20 cellular contexts compared by ENCODE assay signal in genomic region chr11:126216526-126217305, GRCh38. TPM values are rescaled to one million over a fixed set of nuclear protein-coding genes. Genes with fewer than 3 reads are reported as not detected.
DNase-seq lines count a peak whose midpoint lies in the region; ATAC-seq, FAIRE-seq and TF ChIP-seq lines count a peak whose summit lies in the region.
"Had no signal": no experiment of that assay in that cellular context is flagged by ENCODE, and none has a peak within 500 bp of the region (broad histone marks: within the 10 kb centered on the region; RNA-seq: fewer than 3 reads in every experiment).

No MANE protein-coding gene starts in this region.

- no peak for DNase-seq in activated T-cell treated with anti-CD3 and anti-CD28 coated beads, Interleukin-2, amount 50 U/mL, for 24 hours
- DNase-seq in activated T-cell treated with anti-CD3 and anti-CD28 coated beads, Interleukin-2, amount 50 U/mL, for 1 hour: no peak
- no peak for DNase-seq in GM12892 (ENCODE audit: insufficient read length)
- peak; percentile 53 for DNase-seq in putamen (ENCODE audit: low spot score)
- DNase-seq in glutamatergic neuron: no peak
- no peak for DNase-seq in ureter (ENCODE audit: low spot score)
- no peak for DNase-seq in NCI-H1048 (lab: John Stamatoyannopoulos, UW)
- DNase-seq: Calu3; CD4-positive, alpha-beta memory T cell; DMS53; EL; NCI-H1105 treated with DMSO at 0.1 percent for 48 hours; NCI-H1694; NCI-H2081 treated with DMSO at 0.1 percent for 48 hours; NCI-H446 treated with DMSO at 0.1 percent for 48 hours; NCI-H69; OCI-M1; SHP77 had no signal

- FAIRE-seq in GM12892 (lab: Jason Lieb, UNC): peak; percentile 36

- TF ChIP-seq CTCF in glutamatergic neuron (IDR thresholded peaks at IDR 0.05; ENCODE audit: partially characterized antibody, unreplicated experiment): no peak

- H3K4me3 Mint-ChIP-seq in activated T-cell treated with anti-CD3 and anti-CD28 coated beads, Interleukin-2, amount 50 U/mL, for 24 hours: no peak overlapping the region
- H3K4me3 Mint-ChIP-seq in activated T-helper 17 cell treated with anti-CD3 and anti-CD28 coated beads, Interleukin-2, amount 50 U/mL, for 72 hours: peak overlapping the region; percentile 6
- no peak overlapping the region for H3K4me3 Mint-ChIP-seq in glutamatergic neuron (ENCODE audit: unreplicated experiment)
- H3K4me3 Mint-ChIP-seq: B cell; CD4-positive, alpha-beta memory T cell had no signal

- TF ChIP-seq POLR2A in GM12892 (IDR thresholded peaks at IDR 0.05; ENCODE audit: low read depth, low read length): no peak

- H3K36me3 Mint-ChIP-seq in activated T-cell treated with anti-CD3 and anti-CD28 coated beads, Interleukin-2, amount 50 U/mL, for 24 hours (ENCODE audit: low read depth): peaks cover 16% of the 10 kb centered on the region
- H3K36me3 Mint-ChIP-seq in activated T-helper 17 cell treated with anti-CD3 and anti-CD28 coated beads, Interleukin-2, amount 50 U/mL, for 72 hours (ENCODE audit: low read depth): no peaks in the 10 kb centered on the region
- H3K36me3 Mint-ChIP-seq in glutamatergic neuron (ENCODE audit: unreplicated experiment): no peaks in the 10 kb centered on the region

- H3K27me3 Mint-ChIP-seq in activated T-cell treated with anti-CD3 and anti-CD28 coated beads, Interleukin-2, amount 50 U/mL, for 24 hours: no peaks in the 10 kb centered on the region
- no peaks in the 10 kb centered on the region for H3K27me3 Mint-ChIP-seq in activated T-helper 17 cell treated with anti-CD3 and anti-CD28 coated beads, Interleukin-2, amount 50 U/mL, for 72 hours
- peaks cover 6% of the 10 kb centered on the region for H3K27me3 Mint-ChIP-seq in glutamatergic neuron (ENCODE audit: unreplicated experiment)
- H3K27me3 Mint-ChIP-seq: B cell; CD4-positive, alpha-beta memory T cell had no signal

- peaks cover 57% of the 10 kb centered on the region for H3K4me1 Mint-ChIP-seq in activated T-cell treated with anti-CD3 and anti-CD28 coated beads, Interleukin-2, amount 50 U/mL, for 24 hours (ENCODE audit: low read depth)
- peaks cover 23% of the 10 kb centered on the region for H3K4me1 Mint-ChIP-seq in activated T-helper 17 cell treated with anti-CD3 and anti-CD28 coated beads, Interleukin-2, amount 50 U/mL, for 72 hours
- peaks cover 9% of the 10 kb centered on the region for H3K4me1 Mint-ChIP-seq in glutamatergic neuron (ENCODE audit: low read depth, unreplicated experiment)

- peak; percentile 80 for ATAC-seq in activated T-helper 17 cell treated with anti-CD3 and anti-CD28 coated beads, Interleukin-2, amount 50 U/mL, for 72 hours (replicated peaks)

- H3K27ac Mint-ChIP-seq in activated T-cell treated with anti-CD3 and anti-CD28 coated beads, Interleukin-2, amount 50 U/mL, for 24 hours: peak overlapping the region; percentile 78
- H3K27ac Mint-ChIP-seq in activated T-helper 17 cell treated with anti-CD3 and anti-CD28 coated beads, Interleukin-2, amount 50 U/mL, for 72 hours: peak overlapping the region; percentile 15
- H3K27ac Mint-ChIP-seq in glutamatergic neuron (ENCODE audit: unreplicated experiment): no peak overlapping the region
- H3K27ac Mint-ChIP-seq: B cell had no signal

- no peaks in the 10 kb centered on the region for H3K9me3 Mint-ChIP-seq in activated T-cell treated with anti-CD3 and anti-CD28 coated beads, Interleukin-2, amount 50 U/mL, for 24 hours
- H3K9me3 Mint-ChIP-seq in activated T-helper 17 cell treated with anti-CD3 and anti-CD28 coated beads, Interleukin-2, amount 50 U/mL, for 72 hours: no peaks in the 10 kb centered on the region
- peaks cover 7% of the 10 kb centered on the region for H3K9me3 Mint-ChIP-seq in glutamatergic neuron (ENCODE audit: unreplicated experiment)

RNA-seq across cellular contexts. Expression of gene FAM118B, which starts 5.1 kb away (rescaled TPM):
- 10.2 TPM for polyA plus RNA-seq in GM12892 (2012; ENCODE audit: missing spikeins)
- total RNA-seq in activated T-helper 17 cell treated with anti-CD3 and anti-CD28 coated beads, Interleukin-2, amount 50 U/mL, for 72 hours: 10 to 100 TPM in 1 of 2 donors, 1 to 10 TPM in 1; 6.5 to 12.5 TPM
- total RNA-seq in glutamatergic neuron (ENCODE audit: unreplicated experiment): 33.0 TPM
- 22.2 TPM for total RNA-seq in ureter

RNA-seq across cellular contexts. Expression of gene RPUSD4, which starts 5.3 kb away (rescaled TPM):
- polyA plus RNA-seq in GM12892 (2012; ENCODE audit: missing spikeins): 26.6 TPM
- 10 to 100 TPM; 33.8 to 50.8 TPM for total RNA-seq in activated T-helper 17 cell treated with anti-CD3 and anti-CD28 coated beads, Interleukin-2, amount 50 U/mL, for 72 hours
- total RNA-seq in glutamatergic neuron (ENCODE audit: unreplicated experiment) (41.8 TPM), ureter (24.7 TPM)

RNA-seq across cellular contexts. Expression of gene SRPRA, which starts 52.0 kb away (rescaled TPM):
- 74.4 TPM for polyA plus RNA-seq in GM12892 (2012; ENCODE audit: missing spikeins)
- 100 to 1,000 TPM in 1 of 2 donors, 10 to 100 TPM in 1; 92.5 to 142 TPM for total RNA-seq in activated T-helper 17 cell treated with anti-CD3 and anti-CD28 coated beads, Interleukin-2, amount 50 U/mL, for 72 hours
- 58.0 TPM for total RNA-seq in glutamatergic neuron (ENCODE audit: unreplicated experiment)
- total RNA-seq in ureter: 130 TPM

RNA-seq across cellular contexts. Expression of gene FOXRED1, which starts 52.2 kb away (rescaled TPM):
- 30.1 TPM for polyA plus RNA-seq in GM12892 (2012; ENCODE audit: missing spikeins)
- 10 to 100 TPM; 34.6 to 47.1 TPM for total RNA-seq in activated T-helper 17 cell treated with anti-CD3 and anti-CD28 coated beads, Interleukin-2, amount 50 U/mL, for 72 hours
- 60.9 TPM for total RNA-seq in glutamatergic neuron (ENCODE audit: unreplicated experiment)
- total RNA-seq in ureter: 29.8 TPM
